In the genomic region with DNA sequence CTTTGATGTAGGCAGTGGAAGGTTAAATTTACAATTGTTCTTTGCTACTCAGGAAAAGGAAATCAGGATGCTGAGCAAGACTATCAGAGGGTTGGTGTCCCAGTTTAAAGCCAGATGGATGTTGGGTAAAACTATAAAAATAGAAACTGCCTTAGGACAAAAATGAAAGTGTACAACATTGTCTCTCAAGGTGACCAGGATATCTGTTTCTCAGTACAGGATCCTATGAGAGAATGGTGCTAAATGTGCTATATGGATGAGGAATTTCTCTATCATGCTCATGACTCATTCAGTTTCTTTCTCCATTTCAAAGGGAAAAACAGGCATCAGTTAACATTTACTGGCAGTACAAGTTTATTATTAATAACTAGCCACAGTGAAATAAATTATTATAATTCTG, we compare ENCODE assay signal across 20 cellular contexts.
DNase-seq lines count a peak whose midpoint lies in the region; ATAC-seq and TF ChIP-seq lines count a peak whose summit lies in the region.
"Had no signal": no experiment of that assay in that cellular context is flagged by ENCODE, and none has a peak within 500 bp of the region (broad histone marks: within the 10 kb centered on the region; RNA-seq: fewer than 3 reads in every experiment).

No MANE protein-coding gene starts in this region.

- no peaks in the 10 kb centered on the region for H3K4me1 ChIP-seq in mammary epithelial cell (ENCODE audit: insufficient read depth, low read length)
- no peaks in the 10 kb centered on the region for H3K4me1 ChIP-seq in foreskin keratinocyte

- H3K4me2 ChIP-seq in mammary epithelial cell (ENCODE audit: insufficient read depth, low read depth, low read length), result no peak overlapping the region

- in situ Hi-C loops in ACHN (cut with HindIII; ENCODE audit: low pct_ligation_motif_present, low pct_unique_long_range_greater_than_20kb, low sequenced_read_pairs), result no loop called here
- in situ Hi-C loops in mammary epithelial cell (cut with MboI; ENCODE audit: low sequenced_read_pairs in 2 of 2), result no loop called here

- no peaks in the 10 kb centered on the region for H3K9me3 ChIP-seq in mammary epithelial cell (replicated peaks; ENCODE audit: insufficient read depth, low read length)

- no peaks in the 10 kb centered on the region for H3K36me3 ChIP-seq in mammary epithelial cell (ENCODE audit: insufficient read depth, low read length)

- no peaks in the 10 kb centered on the region for H4K20me1 ChIP-seq in mammary epithelial cell (ENCODE audit: insufficient read depth, low read length)

- CTCF ChIA-PET in mammary epithelial cell (lab: Charles Lee; ENCODE audit: low non-redundant PET), result interaction anchor here (0.7 kb wide), 1 partner anchor 77 kb away, joined by 5 read pairs; no protein-coding TSS in a partner anchor

- intact Hi-C loops in mammary epithelial cell (cut with micrococcal nuclease), result loop anchor here (10.0 kb wide), 1 partner anchor 516 kb away; no protein-coding TSS in a partner anchor

- H3K27ac ChIP-seq in mammary epithelial cell (ENCODE audit: insufficient read depth, low read depth, low read length) (no peak overlapping the region), foreskin keratinocyte (no peak overlapping the region)
- H3K27ac ChIP-seq: coronary artery, epithelial cell of prostate, skin epidermis had no signal

- dilution Hi-C loops in mammary epithelial cell (cut with HindIII; ENCODE audit: low sequenced_read_pairs), result no loop called here

- H3K4me3 ChIP-seq in mammary epithelial cell (replicated peaks in 1 of 3; ENCODE audit: insufficient read depth in 1 of 3, low read depth in 2 of 3, low read length in 3 of 3), result no peak overlapping the region
- H3K4me3 ChIP-seq: coronary artery, skin epidermis had no signal

- no peaks in the 10 kb centered on the region for H3K79me2 ChIP-seq in mammary epithelial cell (ENCODE audit: insufficient read depth, low read length)

- no peak overlapping the region for H3K9ac ChIP-seq in mammary epithelial cell (ENCODE audit: insufficient read depth, low read length)

- ATAC-seq in foreskin keratinocyte, result no peak
- no peak for ATAC-seq in GM19035 (IDR thresholded peaks at IDR 0.05; ENCODE audit: unreplicated experiment)
- ATAC-seq in HG03139 (IDR thresholded peaks at IDR 0.05; ENCODE audit: unreplicated experiment), result no peak

- no peaks in the 10 kb centered on the region for H3K27me3 ChIP-seq in mammary epithelial cell (ENCODE audit: insufficient read depth, low read length)
- H3K27me3 ChIP-seq in foreskin keratinocyte, result no peaks in the 10 kb centered on the region

- BruUV-seq in mammary epithelial cell (replicated peaks; lab: Mats Ljungman, UMichigan), result no TSS peak

- peak; percentile 17 for DNase-seq in ACHN
- DNase-seq in HT1080 (ENCODE audit: low read depth), result peak; percentile 12
- DNase-seq in mammary epithelial cell, result peak; percentile 13
- DNase-seq in foreskin keratinocyte, result peak; percentile 9 to 23
- no peak for DNase-seq in islet precursor cell
- no peak for DNase-seq in ureter (ENCODE audit: low spot score)
- DNase-seq: activated CD4-positive, alpha-beta T cell treated with anti-CD3 and anti-CD28 coated beads, Interleukin-2, amount 10 ng/mL, durations not matched to agents 7 days and 5 days; activated CD8-positive, alpha-beta memory T cell treated with anti-CD3 and anti-CD28 coated beads, Interleukin-2, amount 50 U/mL, for 48 hours; activated gamma-delta T cell; NCI-H2029; NCI-H526 treated with DMSO at 0.1 percent for 48 hours; nucleus accumbens; stimulated activated CD4-positive, alpha-beta T cell treated with anti-CD3 and anti-CD28 coated beads, Interleukin-4, amount 100 ng/mL, for 4 hours; stimulated activated CD8-positive, alpha-beta memory T cell treated with anti-CD3 and anti-CD28 coated beads, Interleukin-4, amount 100 ng/mL, for 48 hours; substantia nigra had no signal

- no peak for TF ChIP-seq CTCF in mammary epithelial cell (conservative IDR thresholded peaks at IDR 0.05 in 1 of 2, IDR thresholded peaks at IDR 0.05 in 1 of 2; ENCODE audit: extremely low read depth in 1 of 2, insufficient read depth in 1 of 2, low read depth in 1 of 2, low read length in 2 of 2)
- TF ChIP-seq CTCF in foreskin keratinocyte (conservative IDR thresholded peaks at IDR 0.05), result no peak

- no peak overlapping the region for H2AFZ ChIP-seq in mammary epithelial cell (ENCODE audit: low read depth, low read length)

Comparison
In these comparisons a context has a peak if more than half of its experiments do, and no peak if none do; other contexts are left out.
1. DNase-seq: peak in ACHN (single experiment), HT1080 (single experiment), mammary epithelial cell (single experiment) and foreskin keratinocyte (2 of 2); none in islet precursor cell (single experiment) and ureter (single experiment).